1 cellular context compared by ENCODE assay signal in genomic region chr14:75418779-75419768, GRCh38.
TF ChIP-seq lines count a peak whose summit lies in the region.

No MANE protein-coding gene starts in this region.

TF ChIP-seq in K562, 482 proteins besides CTCF, POLR2A, EP300 and RAD21 (continued from another document and continues in another):
- no peak for TF ChIP-seq TRIM25 (IDR thresholded peaks at IDR 0.05; ENCODE audit: borderline replicate concordance)
- TF ChIP-seq JUN (IDR thresholded peaks at IDR 0.05; ENCODE audit: borderline replicate concordance, low read depth, low read length) = no peak
- no peak for TF ChIP-seq JUN (CRISPR knock-in tag; IDR thresholded peaks at IDR 0.05; ENCODE audit: borderline replicate concordance)
- TF ChIP-seq ATF3 (IDR thresholded peaks at IDR 0.05) = no peak
- TF ChIP-seq ATF3 (CRISPR knock-in tag; conservative IDR thresholded peaks at IDR 0.05) = no peak
- no peak for TF ChIP-seq POLR2B (IDR thresholded peaks at IDR 0.05; ENCODE audit: low read depth, partially characterized antibody)
- no peak for TF ChIP-seq GMEB1 (CRISPR knock-in tag; IDR thresholded peaks at IDR 0.05)
- no peak for TF ChIP-seq ZHX1 (conservative IDR thresholded peaks at IDR 0.05; ENCODE audit: low read length)
- no peak for TF ChIP-seq ZFP1 (CRISPR knock-in tag; IDR thresholded peaks at IDR 0.05)
- TF ChIP-seq CEBPB (tag; IDR thresholded peaks at IDR 0.05) = no peak
- TF ChIP-seq SETDB1 (IDR thresholded peaks at IDR 0.05; ENCODE audit: low read length) = no peak
- no peak for TF ChIP-seq CAMTA2 (CRISPR knock-in tag; conservative IDR thresholded peaks at IDR 0.05)
- TF ChIP-seq ELF1 (tag; IDR thresholded peaks at IDR 0.05) = no peak
- TF ChIP-seq ARID1B (IDR thresholded peaks at IDR 0.05) = 0 out of 2 replicates have a peak, but pooled peaks have one; percentile 19
- TF ChIP-seq ZNF699 (CRISPR knock-in tag; IDR thresholded peaks at IDR 0.05; ENCODE audit: insufficient replicate concordance) = no peak
- no peak for TF ChIP-seq TBP (optimal IDR thresholded peaks at IDR 0.05; ENCODE audit: low read depth, low read length)
- no peak for TF ChIP-seq CREBBP (IDR thresholded peaks at IDR 0.05; ENCODE audit: low read depth, low read length)
- no peak for TF ChIP-seq SIN3A (IDR thresholded peaks at IDR 0.05; ENCODE audit: borderline replicate concordance in 2 of 2, control insufficient read depth in 1 of 2, low read depth in 2 of 2, low read length in 2 of 2)
- TF ChIP-seq ZNF398 (CRISPR knock-in tag; IDR thresholded peaks at IDR 0.05) = no peak
- no peak for TF ChIP-seq TAF7 (tag; IDR thresholded peaks at IDR 0.05)
- TF ChIP-seq ZSCAN29 (IDR thresholded peaks at IDR 0.05) = no peak
- no peak for TF ChIP-seq DACH1 (IDR thresholded peaks at IDR 0.05; ENCODE audit: partially characterized antibody)
- no peak for TF ChIP-seq ESRRB (CRISPR knock-in tag; IDR thresholded peaks at IDR 0.05; ENCODE audit: borderline replicate concordance)
- TF ChIP-seq ASH1L (IDR thresholded peaks at IDR 0.05; ENCODE audit: borderline replicate concordance, low read depth, partially characterized antibody) = no peak
- TF ChIP-seq BMI1 (IDR thresholded peaks at IDR 0.05; ENCODE audit: low read length) = no peak
- TF ChIP-seq NFYB (IDR thresholded peaks at IDR 0.05; ENCODE audit: extremely low read depth, insufficient read length) = no peak
- no peak for TF ChIP-seq NELFE (IDR thresholded peaks at IDR 0.05; ENCODE audit: insufficient read depth, insufficient read length)
- no peak for TF ChIP-seq ZNF407 (IDR thresholded peaks at IDR 0.05; ENCODE audit: low read depth)
- no peak for TF ChIP-seq TGIF2 (CRISPR knock-in tag; IDR thresholded peaks at IDR 0.05)
- 0 out of 2 replicates have a peak, but pooled peaks have one; percentile 22 for TF ChIP-seq RB1 (IDR thresholded peaks at IDR 0.05; ENCODE audit: low read depth)
- no peak for TF ChIP-seq ARID3B (CRISPR knock-in tag; IDR thresholded peaks at IDR 0.05; ENCODE audit: borderline replicate concordance)
- no peak for TF ChIP-seq ZC3H4 (CRISPR knock-in tag; IDR thresholded peaks at IDR 0.05; ENCODE audit: borderline replicate concordance)
- no peak for TF ChIP-seq HNRNPL (IDR thresholded peaks at IDR 0.05; ENCODE audit: low read depth, low read length)
- no peak for TF ChIP-seq GABPB1 (CRISPR knock-in tag; IDR thresholded peaks at IDR 0.05)
- TF ChIP-seq PPARD (CRISPR knock-in tag; IDR thresholded peaks at IDR 0.05) = no peak
- TF ChIP-seq PKNOX1 (IDR thresholded peaks at IDR 0.05) = peak; percentile 25; the same call in 1 of the 2 replicates
- no peak for TF ChIP-seq ADNP (tag; IDR thresholded peaks at IDR 0.05)
- no peak for TF ChIP-seq GATAD2B (IDR thresholded peaks at IDR 0.05; ENCODE audit: borderline replicate concordance)
- TF ChIP-seq HDAC6 (IDR thresholded peaks at IDR 0.05; ENCODE audit: low read depth, low read length) = no peak
